ENCODE assay signal across 22 cellular contexts in the genomic region with DNA sequence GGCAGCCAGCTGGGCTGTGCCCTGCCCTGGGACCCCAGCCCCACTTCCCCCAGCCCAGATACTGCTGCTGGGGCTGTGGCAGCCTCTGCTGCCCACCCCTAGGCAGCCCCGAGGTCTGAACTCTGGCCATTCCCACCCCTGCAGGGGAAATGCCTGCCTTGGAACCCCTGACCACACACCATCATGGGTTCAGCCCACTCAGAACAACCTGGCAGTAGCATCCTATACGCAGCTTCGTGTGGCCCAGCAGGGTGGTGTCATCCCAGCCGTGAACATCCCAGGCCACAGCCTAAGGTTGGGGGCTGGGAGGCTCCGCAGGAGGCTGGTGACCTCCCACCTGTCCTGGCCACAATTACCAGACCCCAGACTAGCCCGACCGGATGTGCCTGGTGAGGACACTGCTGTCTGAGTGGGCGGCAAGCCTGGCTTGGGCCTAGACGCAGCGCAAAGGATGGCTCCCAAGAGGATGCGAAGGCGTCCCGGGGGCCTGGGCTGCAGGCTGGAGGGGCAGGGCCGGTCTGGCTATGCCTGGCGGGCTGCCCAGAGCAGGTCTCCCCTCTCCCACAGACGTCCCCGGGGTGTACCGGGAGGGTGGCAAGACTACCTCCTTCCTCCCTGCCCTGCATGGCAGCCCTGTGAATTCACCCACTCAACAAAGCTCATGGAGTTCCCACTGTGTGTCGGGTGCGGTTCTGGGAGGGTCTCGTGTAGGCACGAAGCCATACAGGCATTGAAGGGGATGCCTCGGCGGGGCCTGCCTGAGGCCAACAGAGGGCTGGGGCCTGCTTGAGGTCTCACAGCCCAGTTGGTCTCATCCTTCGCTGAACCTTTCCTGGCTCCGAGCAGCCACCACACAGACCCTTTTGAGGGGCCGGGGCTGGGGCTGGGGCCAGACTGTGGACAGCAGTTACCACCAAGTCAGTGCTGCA.
DNase-seq lines count a peak whose midpoint lies in the region; TF ChIP-seq lines count a peak whose summit lies in the region.
"Had no signal": no experiment of that assay in that cellular context is flagged by ENCODE, and none has a peak within 500 bp of the region (broad histone marks: within the 10 kb centered on the region; RNA-seq: fewer than 3 reads in every experiment).

No MANE protein-coding gene starts in this region.

- no peaks in the 10 kb centered on the region for H3K36me3 ChIP-seq in duodenal mucosa (ENCODE audit: control insufficient read depth in 1 of 2, insufficient read depth in 2 of 2, low read length in 2 of 2)
- H3K36me3 ChIP-seq: breast epithelium, upper lobe of left lung had no signal

- H3K27ac ChIP-seq in C4-2B (peak overlapping the region; percentile 90; the same call in 1 of the 2 replicates), duodenal mucosa (ENCODE audit: low read depth, low read length) (peak overlapping the region; percentile 3)
- H3K27ac ChIP-seq: breast epithelium, psoas muscle, SK-N-MC, upper lobe of left lung had no signal

- H3K4me1 ChIP-seq in duodenal mucosa (ENCODE audit: control insufficient read depth in 1 of 2, insufficient read depth in 2 of 2, low read length in 2 of 2), result peaks cover 30 to 54% of the 10 kb centered on the region in 2 donors

- no peak for TF ChIP-seq CTCF in C4-2B (conservative IDR thresholded peaks at IDR 0.05)

- peaks cover 12 to 28% of the 10 kb centered on the region in 2 donors for H3K27me3 ChIP-seq in duodenal mucosa (ENCODE audit: control insufficient read depth in 1 of 2, insufficient read depth in 2 of 2, low read length in 2 of 2)

- no peak overlapping the region for H3K4me3 ChIP-seq in duodenal mucosa (ENCODE audit: low read depth in 1 of 2, low read length in 2 of 2)
- H3K4me3 ChIP-seq: breast epithelium, psoas muscle, SK-N-MC, upper lobe of left lung had no signal

- DNase-seq in activated CD4-positive, CD25-positive, alpha-beta regulatory T cell treated with anti-CD3 and anti-CD28 coated beads, Interleukin-2, amount 50 U/mL, for 72 hours, result no peak
- no peak for DNase-seq in medulla oblongata (ENCODE audit: extremely low spot score)
- DNase-seq: ACHN; activated CD4-positive, alpha-beta memory T cell treated with anti-CD3 and anti-CD28 coated beads, Interleukin-2, amount 10 ng/mL, durations not matched to agents 7 days and 5 days; activated CD4-positive, alpha-beta T cell treated with anti-CD3 and anti-CD28 coated beads for 1 hour; activated CD8-positive, alpha-beta memory T cell treated with anti-CD3 and anti-CD28 coated beads, Interleukin-2, amount 50 U/mL, for 48 hours; COR-L47; effector CD4-positive, alpha-beta T cell; left ventricle myocardium superior; naive B cell; NCI-H1436 treated with DMSO at 0.1 percent for 48 hours; NCI-H345; NCI-H774; occipital lobe; psoas muscle; stimulated activated CD4-positive, alpha-beta T cell treated with anti-CD3 and anti-CD28 coated beads, Interleukin-4, amount 100 ng/mL, for 4 hours; substantia nigra had no signal

- no peaks in the 10 kb centered on the region for H3K9me3 ChIP-seq in duodenal mucosa (ENCODE audit: control insufficient read depth in 1 of 2, low read length in 2 of 2)
- H3K9me3 ChIP-seq: breast epithelium, psoas muscle, upper lobe of left lung had no signal

- no peak overlapping the region for H3K9ac ChIP-seq in duodenal mucosa (ENCODE audit: low read depth in 1 of 2, low read length in 2 of 2)
